In the genomic region with DNA sequence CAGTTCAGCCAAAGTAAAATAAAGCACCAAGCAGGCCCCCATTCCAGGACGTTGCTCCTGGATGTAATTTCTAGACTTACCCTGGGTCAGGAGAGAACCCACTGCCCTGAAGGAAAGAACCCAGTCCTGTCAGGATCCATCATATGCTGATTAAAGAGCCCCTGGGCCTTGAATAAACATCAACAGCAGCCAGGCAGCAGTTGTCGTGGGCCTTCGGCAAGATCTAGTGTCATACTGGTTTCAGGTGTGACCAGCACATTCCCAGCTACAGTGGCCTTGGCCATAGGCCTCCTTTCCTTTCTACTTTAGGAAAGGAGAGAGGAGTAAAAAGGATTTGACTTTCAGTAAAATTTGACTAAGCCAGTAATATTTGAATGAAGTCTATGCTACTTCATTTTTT, we compare ENCODE assay signal across 25 cellular contexts.
"Had no signal": no experiment of that assay in that cellular context is flagged by ENCODE, and none has a peak within 500 bp of the region (broad histone marks: within the 10 kb centered on the region; RNA-seq: fewer than 3 reads in every experiment).

No MANE protein-coding gene starts in this region.

- DNase-seq: colonic mucosa; cortex of kidney; dermis blood vessel endothelial cell; dorsolateral prefrontal cortex; effector CD4-positive, alpha-beta T cell; effector CD8-positive, alpha-beta T cell; effector memory CD4-positive, alpha-beta T cell; effector memory CD8-positive, alpha-beta T cell; endodermal cell; erythroblast; esophagus squamous epithelium; foreskin keratinocyte; foreskin melanocyte; gastrocnemius medialis; glutamatergic neuron; head of caudate nucleus; heart left ventricle; heart right ventricle had no signal

- H3K27ac Mint-ChIP-seq: dendritic cell treated with granulocyte-macrophage colony-stimulating factor and Interleukin-4, amounts not matched to agents 40 ng/mL and 50 ng/mL, for 4 days; effector memory CD8-positive, alpha-beta T cell; endodermal cell had no signal

- H3K9me3 Mint-ChIP-seq: dendritic cell treated with granulocyte-macrophage colony-stimulating factor and Interleukin-4, amounts not matched to agents 40 ng/mL and 50 ng/mL, for 4 days; endodermal cell had no signal

- ATAC-seq: effector memory CD8-positive, alpha-beta T cell; esophagus mucosa; foreskin keratinocyte; gastrocnemius medialis; gastroesophageal sphincter; heart left ventricle; heart right ventricle had no signal

- FAIRE-seq: colon, endometrium, endothelial cell of umbilical vein, frontal cortex had no signal

- H3K4me1 Mint-ChIP-seq: endodermal cell had no signal

- H3K4me3 Mint-ChIP-seq: dendritic cell treated with granulocyte-macrophage colony-stimulating factor and Interleukin-4, amounts not matched to agents 40 ng/mL and 50 ng/mL, for 4 days; effector memory CD8-positive, alpha-beta T cell; endodermal cell had no signal

- H3K27me3 Mint-ChIP-seq: dendritic cell treated with granulocyte-macrophage colony-stimulating factor and Interleukin-4, amounts not matched to agents 40 ng/mL and 50 ng/mL, for 4 days; effector memory CD8-positive, alpha-beta T cell had no signal
